In genomic region chr2:159714586-159714930, GRCh38 we compare ENCODE assay signal across 10 cellular contexts. TPM values are rescaled to one million over a fixed set of nuclear protein-coding genes. Genes with fewer than 3 reads are reported as not detected.
DNase-seq lines count a peak whose midpoint lies in the region; ATAC-seq and TF ChIP-seq lines count a peak whose summit lies in the region.
"Had no signal": no experiment of that assay in that cellular context is flagged by ENCODE, and none has a peak within 500 bp of the region (broad histone marks: within the 10 kb centered on the region; RNA-seq: fewer than 3 reads in every experiment).

No MANE protein-coding gene starts in this region.

- no peak for DNase-seq in CD14-positive monocyte (ENCODE audit: low spot score)
- DNase-seq in astrocyte of the spinal cord (ENCODE audit: low read depth, low spot score) = no peak
- no peak for DNase-seq in middle frontal gyrus (ENCODE audit: extremely low spot score, low spot score)
- no peak for DNase-seq in Right ventricle myocardium superior
- no peak for DNase-seq in NCI-H82 (lab: John Stamatoyannopoulos, UW)
- DNase-seq: NCI-H1048, pancreas had no signal

- peaks cover 0 to 2% (median 0%) of the 10 kb centered on the region in 7 donors for H3K9me3 Mint-ChIP-seq in CD14-positive monocyte

- in situ Hi-C loops in astrocyte of the spinal cord (cut with HindIII; ENCODE audit: low sequenced_read_pairs) = no loop called here

- no peak for TF ChIP-seq CTCF in CD14-positive monocyte (IDR thresholded peaks at IDR 0.05)
- TF ChIP-seq CTCF in astrocyte of the spinal cord (IDR thresholded peaks at IDR 0.05; ENCODE audit: low read depth, low read length) = no peak

- H3K27me3 ChIP-seq in HUES64 (ENCODE audit: insufficient read depth, low read length) (no peaks in the 10 kb centered on the region), muscle layer of duodenum (ENCODE audit: low read depth, low read length) (no peaks in the 10 kb centered on the region)
- H3K27me3 ChIP-seq: pancreas had no signal

- H3K9me3 ChIP-seq in HUES64 (ENCODE audit: insufficient read depth, low read depth, low read length) = no peaks in the 10 kb centered on the region
- no peaks in the 10 kb centered on the region for H3K9me3 ChIP-seq in muscle layer of duodenum (ENCODE audit: control insufficient read depth in 1 of 2, low read length in 2 of 2)
- H3K9me3 ChIP-seq: pancreas had no signal

- peaks cover 50% of the 10 kb centered on the region for H3K4me1 Mint-ChIP-seq in CD14-positive monocyte

- 91% methylated on average over 8 of the region's 8 CpGs for WGBS in HUES64

- peak overlapping the region in 5 of 7 donors; percentile 25 to 64 (median 45) for H3K27ac Mint-ChIP-seq in CD14-positive monocyte

- ATAC-seq in HG03442 (IDR thresholded peaks at IDR 0.05; ENCODE audit: unreplicated experiment) (no peak), Right ventricle myocardium superior (ENCODE audit: poor library complexity) (no peak)
- ATAC-seq: pancreas had no signal

- H3K27me3 Mint-ChIP-seq in CD14-positive monocyte (ENCODE audit: low read depth in 3 of 3) = no peaks in the 10 kb centered on the region

- H3K36me3 ChIP-seq in HUES64 (ENCODE audit: insufficient read depth, low read length) (peaks cover 52% of the 10 kb centered on the region), muscle layer of duodenum (ENCODE audit: control insufficient read depth in 1 of 2, insufficient read depth in 2 of 2, low read length in 2 of 2) (peaks cover 12 to 20% of the 10 kb centered on the region in 2 donors)
- H3K36me3 ChIP-seq: pancreas had no signal

- peak overlapping the region; percentile 93 for H3K4me3 ChIP-seq in HUES64 (ENCODE audit: low read length)
- peak overlapping the region; percentile 99 for H3K4me3 ChIP-seq in astrocyte of the spinal cord (ENCODE audit: low read depth, low read length)
- H3K4me3 ChIP-seq in muscle layer of duodenum (ENCODE audit: low read depth in 1 of 2, low read length in 2 of 2) = peak overlapping the region; percentile 73 to 88

- H3K4me1 ChIP-seq in HUES64 (ENCODE audit: insufficient read depth, low read length) = peaks cover 19% of the 10 kb centered on the region
- peaks cover 16 to 44% of the 10 kb centered on the region in 2 donors for H3K4me1 ChIP-seq in muscle layer of duodenum (ENCODE audit: control insufficient read depth in 1 of 2, insufficient read depth in 2 of 2, low read length in 2 of 2)

- peaks cover 34 to 41% of the 10 kb centered on the region in 2 donors for H3K36me3 Mint-ChIP-seq in CD14-positive monocyte

- H3K9ac ChIP-seq in HUES64 (ENCODE audit: low read depth, low read length) = 0 out of 2 replicates have a peak overlapping the region, but pooled peaks have one; percentile 13

- intact Hi-C loops in CD14-positive monocyte (cut with micrococcal nuclease) (loop anchor here (10.0 kb wide), 2 partner anchors 80 to 90 kb away; no protein-coding TSS in a partner anchor), Right ventricle myocardium superior (cut with DNase I) (loop anchor here (5.0 kb wide), 1 partner anchor 97 kb away; the partner anchor contains the start of gene BAZ2B)

- no peak overlapping the region for H3K4me3 Mint-ChIP-seq in CD14-positive monocyte

- H3K27ac ChIP-seq in HUES64 (ENCODE audit: low read depth, low read length) (0 out of 2 replicates have a peak overlapping the region, but pooled peaks have one; percentile 16), muscle layer of duodenum (ENCODE audit: low read length) (peak overlapping the region; percentile 97)
- H3K27ac ChIP-seq: pancreas had no signal

RNA-seq across cellular contexts. Expression of gene MARCHF7, which starts 2.3 kb away (rescaled TPM):
- polyA plus RNA-seq in CD14-positive monocyte = 100 to 1,000 TPM; 102 to 124 TPM
- 123 TPM for polyA plus RNA-seq in HUES64 (2013, experiment 1 of 2)
- polyA plus RNA-seq in HUES64 (2013, experiment 2 of 2) = 132 TPM
- 70.7 TPM for total RNA-seq in Right ventricle myocardium superior
